In genomic region chr2:47015730-47016129, GRCh38 we compare ENCODE assay signal across 1 cellular context.
TF ChIP-seq lines count a peak whose summit lies in the region.

No MANE protein-coding gene starts in this region.

TF ChIP-seq in GM23338, 12 proteins besides CTCF, POLR2A, EP300 and RAD21 (continued from another document):
- TF ChIP-seq ZNF462 (CRISPR knock-in tag; IDR thresholded peaks at IDR 0.05) (no peak), ZNF114 (CRISPR knock-in tag; IDR thresholded peaks at IDR 0.05) (no peak), ETS1 (IDR thresholded peaks at IDR 0.05) (no peak), POLR2AphosphoS5 (IDR thresholded peaks at IDR 0.05; ENCODE audit: low read depth) (no peak), CREB1 (CRISPR knock-in tag; IDR thresholded peaks at IDR 0.05; ENCODE audit: low read depth) (no peak)
